Comparison of ENCODE assay signal across 18 cellular contexts in genomic region chr11:35262735-35263134, GRCh38.
DNase-seq lines count a peak whose midpoint lies in the region; ATAC-seq, FAIRE-seq and TF ChIP-seq lines count a peak whose summit lies in the region.
"Had no signal": no experiment of that assay in that cellular context is flagged by ENCODE, and none has a peak within 500 bp of the region (broad histone marks: within the 10 kb centered on the region; RNA-seq: fewer than 3 reads in every experiment).

No MANE protein-coding gene starts in this region.

- H2AFZ ChIP-seq in GM23338: no peak overlapping the region
- no peak overlapping the region for H2AFZ ChIP-seq in GM12878 (ENCODE audit: control insufficient read depth, low read depth, low read length)

- RAD21 ChIA-PET in GM12878 (lab: Charles Lee; ENCODE audit: unreplicated experiment): no interaction called here

- H3K9me3 ChIP-seq in HEK293 (ENCODE audit: control insufficient read depth, insufficient read depth, low read depth, low read length) (no peaks in the 10 kb centered on the region), GM12878 (replicated peaks; ENCODE audit: control insufficient read depth, insufficient read depth, low read length) (no peaks in the 10 kb centered on the region)
- H3K9me3 ChIP-seq: Caco-2 had no signal

- no TSS peak for BruUV-seq in GM12878 (replicated peaks; lab: Mats Ljungman, UMichigan)

- no peaks in the 10 kb centered on the region for H3K27me3 Mint-ChIP-seq in GM23338 (ENCODE audit: insufficient read depth, low read depth, poor library complexity)
- H3K27me3 Mint-ChIP-seq: CD4-positive, alpha-beta T cell had no signal

- no peak overlapping the region for H3K27ac Mint-ChIP-seq in GM23338
- H3K27ac Mint-ChIP-seq: CD4-positive, alpha-beta T cell; H9 had no signal

- FAIRE-seq in GM12878 (lab: Jason Lieb, UNC): no peak
- FAIRE-seq: A204.1, D721Med, G401.6, GM12892, GM18507, H1, K562 had no signal

- no peaks in the 10 kb centered on the region for H3K9me2 ChIP-seq in GM23338 (ENCODE audit: insufficient read depth)

- H3K4me3 ChIP-seq in GM23338: no peak overlapping the region
- no peak overlapping the region for H3K4me3 ChIP-seq in HEK293 (ENCODE audit: low read depth, low read length)
- H3K4me3 ChIP-seq in GM12878: no peak overlapping the region
- H3K4me3 ChIP-seq: K562 had no signal

- H4K20me1 ChIP-seq in GM23338 (replicated peaks; ENCODE audit: insufficient read depth) (no peaks in the 10 kb centered on the region), GM12878 (ENCODE audit: control insufficient read depth, insufficient read depth) (no peaks in the 10 kb centered on the region)

- no peak overlapping the region for H3K9ac ChIP-seq in GM12878 (ENCODE audit: control insufficient read depth, insufficient read depth, low read length)

- H3K4me1 ChIP-seq in GM23338 (ENCODE audit: insufficient read depth) (no peaks in the 10 kb centered on the region), HEK293 (ENCODE audit: control insufficient read depth, insufficient read depth, low read length) (no peaks in the 10 kb centered on the region), GM12878 (ENCODE audit: control insufficient read depth, insufficient read depth, low read length) (peaks cover under 1% of the 10 kb centered on the region; the same call in 1 of the 2 replicates)
- H3K4me1 ChIP-seq: Caco-2 had no signal

- no peak overlapping the region for H3K27ac ChIP-seq in GM23338 (ENCODE audit: low read depth)
- no peak overlapping the region for H3K27ac ChIP-seq in HEK293 (ENCODE audit: extremely low read depth, low read depth, low read length)
- H3K27ac ChIP-seq in GM12878 (ENCODE audit: control insufficient read depth, insufficient read depth): no peak overlapping the region
- no peak overlapping the region for H3K27ac ChIP-seq in RWPE1
- H3K27ac ChIP-seq: C4-2B had no signal

- no peak for TF ChIP-seq RAD21 in GM12878 (IDR thresholded peaks at IDR 0.05; ENCODE audit: insufficient read depth, low read depth, low read length)

- TF ChIP-seq CTCF in GM23338 (conservative IDR thresholded peaks at IDR 0.05; ENCODE audit: low read depth in 2 of 2) (no peak), HEK293 (tag by site-specific recombination; IDR thresholded peaks at IDR 0.05) (no peak), GM12878 (IDR thresholded peaks at IDR 0.05 in 2 of 3, conservative IDR thresholded peaks at IDR 0.05 in 1 of 3; ENCODE audit: control insufficient read depth in 2 of 3, extremely low read depth in 1 of 3, insufficient read depth in 1 of 3, low read depth in 3 of 3, low read length in 3 of 3) (no peak), RWPE1 (conservative IDR thresholded peaks at IDR 0.05; ENCODE audit: low read depth) (no peak)

- H3K79me2 ChIP-seq in GM23338 (replicated peaks; ENCODE audit: insufficient read depth): no peaks in the 10 kb centered on the region
- H3K79me2 ChIP-seq in GM12878 (ENCODE audit: control insufficient read depth, insufficient read depth, low read length): no peaks in the 10 kb centered on the region

- H3K4me1 Mint-ChIP-seq in GM23338: 0 out of 3 replicates have a peak, but pooled peaks cover under 1% of the 10 kb centered on the region
- H3K4me1 Mint-ChIP-seq: H9 had no signal

- H3K36me3 ChIP-seq in GM23338 (ENCODE audit: insufficient read depth) (no peaks in the 10 kb centered on the region), HEK293 (ENCODE audit: control insufficient read depth in 2 of 2, insufficient read depth in 1 of 2, low read length in 2 of 2) (no peaks in the 10 kb centered on the region), GM12878 (ENCODE audit: control insufficient read depth in 2 of 2, insufficient read depth in 2 of 2, low read length in 1 of 2) (no peaks in the 10 kb centered on the region)

- no peaks in the 10 kb centered on the region for H3F3A ChIP-seq in GM23338 (replicated peaks; ENCODE audit: low read depth)

- DNase-seq in GM23338 (ENCODE audit: low spot score): no peak
- no peak for DNase-seq in GM12878 (ENCODE audit: low read depth, low spot score)
- DNase-seq in T1000 (lab: John Stamatoyannopoulos, UW): no peak
- no peak for DNase-seq in activated effector memory CD4-positive, alpha-beta T cell treated with anti-CD3 and anti-CD28 coated beads, Interleukin-2, amount 50 U/mL, for 16 hours
- DNase-seq in RWPE1 (ENCODE audit: low spot score): no peak
- DNase-seq: AML-193; Caco-2; CD4-positive, alpha-beta T cell; H9 had no signal

- POLR2A ChIA-PET in HEK293 (lab: Yijun Ruan, JAX): no interaction called here
- POLR2A ChIA-PET in GM12878 (lab: Charles Lee): interaction anchor here (0.6 kb wide), 1 partner anchor 71 kb away, joined by 3 read pairs; no protein-coding TSS in a partner anchor
- POLR2A ChIA-PET in RWPE1 (lab: Yijun Ruan, JAX; ENCODE audit: low non-redundant PET): interaction anchor here (0.6 kb wide), 1 partner anchor 13 kb away, joined by 4 read pairs; no protein-coding TSS in a partner anchor

- no peaks in the 10 kb centered on the region for H3K27me3 ChIP-seq in GM23338 (ENCODE audit: insufficient read depth)
- H3K27me3 ChIP-seq in GM12878 (replicated peaks in 1 of 2; ENCODE audit: control insufficient read depth in 2 of 2, insufficient read depth in 2 of 2, low read length in 1 of 2): no peaks in the 10 kb centered on the region

- H3K4me2 ChIP-seq in GM23338: no peak overlapping the region
- no peak overlapping the region for H3K4me2 ChIP-seq in GM12878 (ENCODE audit: control insufficient read depth, insufficient read depth)

- CTCF ChIA-PET in HEK293 (lab: Yijun Ruan, JAX) (interaction anchor here (1.3 kb wide), 1 partner anchor 25 kb away, joined by 3 read pairs; no protein-coding TSS in a partner anchor), GM12878 (lab: Yijun Ruan, JAX) (no interaction called here), RWPE1 (lab: Yijun Ruan, JAX) (no interaction called here)

- no peaks in the 10 kb centered on the region for H3K9me3 Mint-ChIP-seq in GM23338
- H3K9me3 Mint-ChIP-seq: CD4-positive, alpha-beta T cell; H9 had no signal

- no peaks in the 10 kb centered on the region for H3K36me3 Mint-ChIP-seq in GM23338 (ENCODE audit: low read depth)

- intact Hi-C loops in GM12878 (cut with micrococcal nuclease; ENCODE audit: unreplicated experiment): no loop called here

- in situ Hi-C loops in GM12878 (cut with MboI): no loop called here

- no peak overlapping the region for H3K4me3 Mint-ChIP-seq in GM23338
- H3K4me3 Mint-ChIP-seq: CD4-positive, alpha-beta T cell; H9 had no signal

- no peak for TF ChIP-seq POLR2A in GM12878 (IDR thresholded peaks at IDR 0.05; ENCODE audit: low read depth, low read length)

- ATAC-seq in GM23338 (no peak), GM12878 (no peak)
- ATAC-seq: K562 had no signal

- SMC1A ChIA-PET in GM12878 (lab: Charles Lee; ENCODE audit: uncharacterized antibody, unreplicated experiment): interaction anchor here (0.6 to 1.6 kb wide), 4 partner anchors 42 to 263 kb away, joined by 3 to 5 read pairs (median 4); no protein-coding TSS in a partner anchor

- TF ChIP-seq EP300 in GM12878 (IDR thresholded peaks at IDR 0.05; ENCODE audit: borderline replicate concordance in 1 of 2, control insufficient read depth in 1 of 2, low read depth in 2 of 2, low read length in 2 of 2): no peak

TF ChIP-seq in GM12878, 131 proteins besides CTCF, POLR2A, EP300 and RAD21:
- TF ChIP-seq ESRRA (IDR thresholded peaks at IDR 0.05; ENCODE audit: low read length) (no peak), BCL11A (IDR thresholded peaks at IDR 0.05; ENCODE audit: low read depth, low read length) (no peak)
- TF ChIP-seq, protein P1, sequence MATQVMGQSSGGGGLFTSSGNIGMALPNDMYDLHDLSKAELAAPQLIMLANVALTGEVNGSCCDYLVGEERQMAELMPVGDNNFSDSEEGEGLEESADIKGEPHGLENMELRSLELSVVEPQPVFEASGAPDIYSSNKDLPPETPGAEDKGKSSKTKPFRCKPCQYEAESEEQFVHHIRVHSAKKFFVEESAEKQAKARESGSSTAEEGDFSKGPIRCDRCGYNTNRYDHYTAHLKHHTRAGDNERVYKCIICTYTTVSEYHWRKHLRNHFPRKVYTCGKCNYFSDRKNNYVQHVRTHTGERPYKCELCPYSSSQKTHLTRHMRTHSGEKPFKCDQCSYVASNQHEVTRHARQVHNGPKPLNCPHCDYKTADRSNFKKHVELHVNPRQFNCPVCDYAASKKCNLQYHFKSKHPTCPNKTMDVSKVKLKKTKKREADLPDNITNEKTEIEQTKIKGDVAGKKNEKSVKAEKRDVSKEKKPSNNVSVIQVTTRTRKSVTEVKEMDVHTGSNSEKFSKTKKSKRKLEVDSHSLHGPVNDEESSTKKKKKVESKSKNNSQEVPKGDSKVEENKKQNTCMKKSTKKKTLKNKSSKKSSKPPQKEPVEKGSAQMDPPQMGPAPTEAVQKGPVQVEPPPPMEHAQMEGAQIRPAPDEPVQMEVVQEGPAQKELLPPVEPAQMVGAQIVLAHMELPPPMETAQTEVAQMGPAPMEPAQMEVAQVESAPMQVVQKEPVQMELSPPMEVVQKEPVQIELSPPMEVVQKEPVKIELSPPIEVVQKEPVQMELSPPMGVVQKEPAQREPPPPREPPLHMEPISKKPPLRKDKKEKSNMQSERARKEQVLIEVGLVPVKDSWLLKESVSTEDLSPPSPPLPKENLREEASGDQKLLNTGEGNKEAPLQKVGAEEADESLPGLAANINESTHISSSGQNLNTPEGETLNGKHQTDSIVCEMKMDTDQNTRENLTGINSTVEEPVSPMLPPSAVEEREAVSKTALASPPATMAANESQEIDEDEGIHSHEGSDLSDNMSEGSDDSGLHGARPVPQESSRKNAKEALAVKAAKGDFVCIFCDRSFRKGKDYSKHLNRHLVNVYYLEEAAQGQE (IDR thresholded peaks at IDR 0.05; ENCODE audit: low read depth, low read length): peak; percentile 65
